ENCODE assay signal across 1 cellular context in the genomic region with DNA sequence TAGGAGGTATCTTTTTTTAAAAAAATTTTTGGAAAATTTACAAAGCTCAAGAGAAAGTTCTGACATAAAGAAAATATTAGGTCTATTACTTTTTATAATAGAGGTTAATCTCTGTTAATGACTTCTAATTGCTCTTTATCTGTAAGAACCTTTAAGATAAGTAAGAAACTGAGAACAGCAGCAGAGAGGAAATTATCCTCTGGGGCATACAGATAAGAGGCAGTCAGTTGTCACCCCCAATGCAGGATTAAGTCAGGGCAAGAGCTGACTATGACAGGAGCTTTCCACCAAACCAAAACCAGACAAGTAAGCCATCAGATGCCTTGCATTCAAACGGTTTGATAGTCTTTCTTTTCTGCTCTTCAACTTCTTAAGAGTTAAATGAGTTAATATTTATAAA.
TF ChIP-seq lines count a peak whose summit lies in the region.

No MANE protein-coding gene starts in this region.

TF ChIP-seq in GM12878, 131 proteins besides CTCF, POLR2A, EP300 and RAD21 (continued from another document):
- TF ChIP-seq, protein P1, sequence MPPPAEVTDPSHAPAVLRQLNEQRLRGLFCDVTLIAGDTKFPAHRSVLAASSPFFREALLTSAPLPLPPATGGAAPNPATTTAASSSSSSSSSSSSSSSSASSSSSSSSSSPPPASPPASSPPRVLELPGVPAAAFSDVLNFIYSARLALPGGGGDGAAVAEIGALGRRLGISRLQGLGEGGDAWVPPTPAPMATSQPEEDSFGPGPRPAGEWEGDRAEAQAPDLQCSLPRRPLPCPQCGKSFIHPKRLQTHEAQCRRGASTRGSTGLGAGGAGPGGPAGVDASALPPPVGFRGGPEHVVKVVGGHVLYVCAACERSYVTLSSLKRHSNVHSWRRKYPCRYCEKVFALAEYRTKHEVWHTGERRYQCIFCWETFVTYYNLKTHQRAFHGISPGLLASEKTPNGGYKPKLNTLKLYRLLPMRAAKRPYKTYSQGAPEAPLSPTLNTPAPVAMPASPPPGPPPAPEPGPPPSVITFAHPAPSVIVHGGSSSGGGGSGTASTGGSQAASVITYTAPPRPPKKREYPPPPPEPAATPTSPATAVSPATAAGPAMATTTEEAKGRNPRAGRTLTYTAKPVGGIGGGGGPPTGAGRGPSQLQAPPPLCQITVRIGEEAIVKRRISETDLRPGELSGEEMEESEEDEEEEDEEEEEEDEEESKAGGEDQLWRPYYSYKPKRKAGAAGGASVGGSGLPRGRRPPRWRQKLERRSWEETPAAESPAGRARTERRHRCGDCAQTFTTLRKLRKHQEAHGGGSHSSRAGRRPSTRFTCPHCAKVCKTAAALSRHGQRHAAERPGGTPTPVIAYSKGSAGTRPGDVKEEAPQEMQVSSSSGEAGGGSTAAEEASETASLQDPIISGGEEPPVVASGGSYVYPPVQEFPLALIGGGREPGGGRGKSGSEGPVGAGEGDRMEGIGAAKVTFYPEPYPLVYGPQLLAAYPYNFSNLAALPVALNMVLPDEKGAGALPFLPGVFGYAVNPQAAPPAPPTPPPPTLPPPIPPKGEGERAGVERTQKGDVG (CRISPR knock-in tag; IDR thresholded peaks at IDR 0.05): no peak
- no peak for TF ChIP-seq EED (IDR thresholded peaks at IDR 0.05; ENCODE audit: low read depth)
- no peak for TF ChIP-seq ETV6 (conservative IDR thresholded peaks at IDR 0.05 in 1 of 2, IDR thresholded peaks at IDR 0.05 in 1 of 2; ENCODE audit: borderline replicate concordance in 1 of 2, low read depth in 1 of 2)
- TF ChIP-seq, protein P2, sequence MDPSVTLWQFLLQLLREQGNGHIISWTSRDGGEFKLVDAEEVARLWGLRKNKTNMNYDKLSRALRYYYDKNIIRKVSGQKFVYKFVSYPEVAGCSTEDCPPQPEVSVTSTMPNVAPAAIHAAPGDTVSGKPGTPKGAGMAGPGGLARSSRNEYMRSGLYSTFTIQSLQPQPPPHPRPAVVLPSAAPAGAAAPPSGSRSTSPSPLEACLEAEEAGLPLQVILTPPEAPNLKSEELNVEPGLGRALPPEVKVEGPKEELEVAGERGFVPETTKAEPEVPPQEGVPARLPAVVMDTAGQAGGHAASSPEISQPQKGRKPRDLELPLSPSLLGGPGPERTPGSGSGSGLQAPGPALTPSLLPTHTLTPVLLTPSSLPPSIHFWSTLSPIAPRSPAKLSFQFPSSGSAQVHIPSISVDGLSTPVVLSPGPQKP (IDR thresholded peaks at IDR 0.05; ENCODE audit: low read depth, low read length): no peak
- TF ChIP-seq TCF12 (IDR thresholded peaks at IDR 0.05; ENCODE audit: low read depth, low read length): no peak
- TF ChIP-seq, protein P3, sequence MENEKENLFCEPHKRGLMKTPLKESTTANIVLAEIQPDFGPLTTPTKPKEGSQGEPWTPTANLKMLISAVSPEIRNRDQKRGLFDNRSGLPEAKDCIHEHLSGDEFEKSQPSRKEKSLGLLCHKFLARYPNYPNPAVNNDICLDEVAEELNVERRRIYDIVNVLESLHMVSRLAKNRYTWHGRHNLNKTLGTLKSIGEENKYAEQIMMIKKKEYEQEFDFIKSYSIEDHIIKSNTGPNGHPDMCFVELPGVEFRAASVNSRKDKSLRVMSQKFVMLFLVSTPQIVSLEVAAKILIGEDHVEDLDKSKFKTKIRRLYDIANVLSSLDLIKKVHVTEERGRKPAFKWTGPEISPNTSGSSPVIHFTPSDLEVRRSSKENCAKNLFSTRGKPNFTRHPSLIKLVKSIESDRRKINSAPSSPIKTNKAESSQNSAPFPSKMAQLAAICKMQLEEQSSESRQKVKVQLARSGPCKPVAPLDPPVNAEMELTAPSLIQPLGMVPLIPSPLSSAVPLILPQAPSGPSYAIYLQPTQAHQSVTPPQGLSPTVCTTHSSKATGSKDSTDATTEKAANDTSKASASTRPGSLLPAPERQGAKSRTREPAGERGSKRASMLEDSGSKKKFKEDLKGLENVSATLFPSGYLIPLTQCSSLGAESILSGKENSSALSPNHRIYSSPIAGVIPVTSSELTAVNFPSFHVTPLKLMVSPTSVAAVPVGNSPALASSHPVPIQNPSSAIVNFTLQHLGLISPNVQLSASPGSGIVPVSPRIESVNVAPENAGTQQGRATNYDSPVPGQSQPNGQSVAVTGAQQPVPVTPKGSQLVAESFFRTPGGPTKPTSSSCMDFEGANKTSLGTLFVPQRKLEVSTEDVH (IDR thresholded peaks at IDR 0.05; ENCODE audit: low read depth, partially characterized antibody): no peak
- TF ChIP-seq HDAC6 (IDR thresholded peaks at IDR 0.05; ENCODE audit: unreplicated experiment): no peak
